ENCODE assay signal across 28 cellular contexts in genomic region chr11:82004537-82005213, GRCh38.
A peak's percentile ranks its signal among the peaks of the same experiment; 100 is the strongest.
DNase-seq lines count a peak whose midpoint lies in the region; ATAC-seq, FAIRE-seq and TF ChIP-seq lines count a peak whose summit lies in the region.
"Had no signal": no experiment of that assay in that cellular context is flagged by ENCODE, and none has a peak within 500 bp of the region (broad histone marks: within the 10 kb centered on the region; RNA-seq: fewer than 3 reads in every experiment).

No MANE protein-coding gene starts in this region.

- no peaks in the 10 kb centered on the region for H3K27me3 ChIP-seq in right lobe of liver
- H3K27me3 ChIP-seq: hepatocyte, left lung, pancreas, testis had no signal

- H3K36me3 ChIP-seq in SK-N-MC (ENCODE audit: insufficient read depth, low read length) = no peaks in the 10 kb centered on the region
- H3K36me3 ChIP-seq in right lobe of liver = no peaks in the 10 kb centered on the region
- H3K36me3 ChIP-seq: left lung, pancreas had no signal

- no peaks in the 10 kb centered on the region for H3K4me1 ChIP-seq in right lobe of liver
- H3K4me1 ChIP-seq: left lung, pancreas, testis had no signal

- TF ChIP-seq CTCF in right lobe of liver (IDR thresholded peaks at IDR 0.05) = no peak

- WGBS in right lobe of liver (ENCODE audit: insufficient coverage, low coverage, low lambda C conversion rate, missing lambda C conversion rate) = 65% methylated on average over 4 of the region's 4 CpGs

- H3K27ac ChIP-seq in SK-N-MC = peak overlapping the region; percentile 83
- no peak overlapping the region for H3K27ac ChIP-seq in right lobe of liver
- H3K27ac ChIP-seq: dorsolateral prefrontal cortex, hepatocyte, left lung, pancreas, testis had no signal

- no peak overlapping the region for H3K4me3 Mint-ChIP-seq in activated naive CD4-positive, alpha-beta T cell treated with anti-CD3 and anti-CD28 coated beads for 36 hours
- H3K4me3 Mint-ChIP-seq in stimulated activated effector memory CD8-positive, alpha-beta T cell treated with anti-CD3 and anti-CD28 coated beads, Interleukin-12 subunit alpha, Interleukin-12 subunit beta, amount 100 ng/mL, for 72 hours = no peak overlapping the region
- H3K4me3 Mint-ChIP-seq: CD4-positive, alpha-beta T cell; immature natural killer cell; natural killer cell treated with Interleukin-12 subunit alpha and Interleukin-12 subunit beta and Interleukin-15 and Interleukin-18, amount 100 ng/mL, for 72 hours; T-cell had no signal

- no peak for TF ChIP-seq POLR2A in right lobe of liver (IDR thresholded peaks at IDR 0.05)

- no peak overlapping the region for H3K9ac ChIP-seq in SK-N-MC (ENCODE audit: insufficient read length)

- H3K9me3 ChIP-seq in SK-N-MC (ENCODE audit: low read depth, low read length) (no peaks in the 10 kb centered on the region), right lobe of liver (no peaks in the 10 kb centered on the region)
- H3K9me3 ChIP-seq: left lung, pancreas, testis had no signal

- no peaks in the 10 kb centered on the region for H3K36me3 Mint-ChIP-seq in activated naive CD4-positive, alpha-beta T cell treated with anti-CD3 and anti-CD28 coated beads for 36 hours (ENCODE audit: low read depth)
- H3K36me3 Mint-ChIP-seq in stimulated activated effector memory CD8-positive, alpha-beta T cell treated with anti-CD3 and anti-CD28 coated beads, Interleukin-12 subunit alpha, Interleukin-12 subunit beta, amount 100 ng/mL, for 72 hours = no peaks in the 10 kb centered on the region
- H3K36me3 Mint-ChIP-seq: immature natural killer cell; natural killer cell treated with Interleukin-12 subunit alpha and Interleukin-12 subunit beta and Interleukin-15 and Interleukin-18, amount 100 ng/mL, for 72 hours; T-cell had no signal

- CTCF ChIA-PET in activated naive CD4-positive, alpha-beta T cell treated with anti-CD3 and anti-CD28 coated beads for 36 hours (lab: Charles Lee) = no interaction called here

- peaks cover 25% of the 10 kb centered on the region for H3K4me1 Mint-ChIP-seq in activated naive CD4-positive, alpha-beta T cell treated with anti-CD3 and anti-CD28 coated beads for 36 hours (ENCODE audit: low read depth)
- H3K4me1 Mint-ChIP-seq in stimulated activated effector memory CD8-positive, alpha-beta T cell treated with anti-CD3 and anti-CD28 coated beads, Interleukin-12 subunit alpha, Interleukin-12 subunit beta, amount 100 ng/mL, for 72 hours = peaks cover 7% of the 10 kb centered on the region
- H3K4me1 Mint-ChIP-seq: immature natural killer cell, T-cell had no signal

- peak overlapping the region; percentile 44 for H3K27ac Mint-ChIP-seq in activated naive CD4-positive, alpha-beta T cell treated with anti-CD3 and anti-CD28 coated beads for 36 hours
- no peak overlapping the region for H3K27ac Mint-ChIP-seq in stimulated activated effector memory CD8-positive, alpha-beta T cell treated with anti-CD3 and anti-CD28 coated beads, Interleukin-12 subunit alpha, Interleukin-12 subunit beta, amount 100 ng/mL, for 72 hours
- H3K27ac Mint-ChIP-seq: CD4-positive, alpha-beta T cell; immature natural killer cell; natural killer cell treated with Interleukin-12 subunit alpha and Interleukin-12 subunit beta and Interleukin-15 and Interleukin-18, amount 100 ng/mL, for 72 hours; T-cell had no signal

- FAIRE-seq in RCC 7860 (lab: Jason Lieb, UNC) = no peak
- FAIRE-seq: endothelial cell of umbilical vein, HepG2, pancreas had no signal

- peak overlapping the region; percentile 43 for H3K4me3 ChIP-seq in SK-N-MC
- H3K4me3 ChIP-seq in right lobe of liver = no peak overlapping the region
- H3K4me3 ChIP-seq: dorsolateral prefrontal cortex, hepatocyte, left lung, pancreas, testis had no signal

- peak; percentile 83 for ATAC-seq in stimulated activated effector memory CD8-positive, alpha-beta T cell treated with anti-CD3 and anti-CD28 coated beads, Interleukin-12 subunit alpha, Interleukin-12 subunit beta, amount 100 ng/mL, for 72 hours
- ATAC-seq in right lobe of liver = no peak
- ATAC-seq: HepG2; left lung; natural killer cell treated with Interleukin-12 subunit alpha and Interleukin-12 subunit beta and Interleukin-15 and Interleukin-18, amount 100 ng/mL, for 72 hours; right cardiac atrium; T-cell had no signal

- intact Hi-C loops in activated naive CD4-positive, alpha-beta T cell treated with anti-CD3 and anti-CD28 coated beads for 36 hours (cut with micrococcal nuclease) = loop anchor here (1.0 to 2.0 kb wide), 3 partner anchors 42 to 217 kb away; no protein-coding TSS in a partner anchor
- intact Hi-C loops in right lobe of liver (cut with DNase I) = no loop called here

- H3K9me3 Mint-ChIP-seq in activated naive CD4-positive, alpha-beta T cell treated with anti-CD3 and anti-CD28 coated beads for 36 hours = no peaks in the 10 kb centered on the region
- no peaks in the 10 kb centered on the region for H3K9me3 Mint-ChIP-seq in stimulated activated effector memory CD8-positive, alpha-beta T cell treated with anti-CD3 and anti-CD28 coated beads, Interleukin-12 subunit alpha, Interleukin-12 subunit beta, amount 100 ng/mL, for 72 hours
- H3K9me3 Mint-ChIP-seq: CD4-positive, alpha-beta T cell; immature natural killer cell; T-cell had no signal

- H3K27me3 Mint-ChIP-seq in activated naive CD4-positive, alpha-beta T cell treated with anti-CD3 and anti-CD28 coated beads for 36 hours (ENCODE audit: low read depth) = peaks cover 2% of the 10 kb centered on the region
- H3K27me3 Mint-ChIP-seq: CD4-positive, alpha-beta T cell; T-cell had no signal

- DNase-seq in activated naive CD4-positive, alpha-beta T cell treated with anti-CD3 and anti-CD28 coated beads for 36 hours = peak; percentile 27
- DNase-seq in activated naive CD4-positive, alpha-beta T cell treated with Interleukin-2 at 50 U/mL for 16 hours = no peak
- DNase-seq in SK-N-MC (ENCODE audit: low read depth, low spot score) = no peak
- DNase-seq in brain pericyte (ENCODE audit: low read depth, low spot score) = peak; percentile 34
- DNase-seq in stimulated activated effector memory CD8-positive, alpha-beta T cell treated with anti-CD3 and anti-CD28 coated beads, Interleukin-12 subunit alpha, Interleukin-12 subunit beta, amount 100 ng/mL, for 72 hours (ENCODE audit: low spot score in 2 of 2) = peak in 1 of 2 donors; percentile 41
- no peak for DNase-seq in right lobe of liver
- no peak for DNase-seq in RCC 7860 (ENCODE audit: low spot score)
- DNase-seq: amniotic stem cell; CD4-positive, alpha-beta T cell; central memory CD4-positive, alpha-beta T cell; dorsolateral prefrontal cortex; H7; immature natural killer cell; left lung; NCI-H1092; NCI-H1930; NCI-H2227 treated with DMSO at 0.1 percent for 48 hours; NCI-H774; OCI-M1; pancreas; right cardiac atrium; SHP77; T-cell; testis had no signal

Comparison
In these comparisons a context has a peak if more than half of its experiments do, and no peak if none do; other contexts are left out.
1. DNase-seq: peak in activated naive CD4-positive, alpha-beta T cell treated with anti-CD3 and anti-CD28 coated beads for 36 hours (single experiment) and brain pericyte (single experiment); none in activated naive CD4-positive, alpha-beta T cell treated with Interleukin-2 at 50 U/mL for 16 hours (single experiment), SK-N-MC (single experiment), right lobe of liver (0 of 3) and RCC 7860 (single experiment).